In genomic region chr11:78069465-78069864, GRCh38 we compare ENCODE assay signal across 2 cellular contexts.
TF ChIP-seq lines count a peak whose summit lies in the region.

No MANE protein-coding gene starts in this region.

TF ChIP-seq in K562, 482 proteins besides CTCF, POLR2A, EP300 and RAD21:
- TF ChIP-seq ZSCAN32 (CRISPR knock-in tag; IDR thresholded peaks at IDR 0.05): no peak
- TF ChIP-seq SMAD1 (IDR thresholded peaks at IDR 0.05; ENCODE audit: low read depth, low read length, partially characterized antibody): peak; percentile 54
- no peak for TF ChIP-seq FOXM1 (IDR thresholded peaks at IDR 0.05; ENCODE audit: low read depth)
- TF ChIP-seq FOXM1 (CRISPR knock-in tag; IDR thresholded peaks at IDR 0.05; ENCODE audit: low read depth): no peak
- peak; percentile 90 for TF ChIP-seq NFIX (CRISPR knock-in tag; IDR thresholded peaks at IDR 0.05; ENCODE audit: low read depth)
- no peak for TF ChIP-seq PCBP1 (IDR thresholded peaks at IDR 0.05; ENCODE audit: low read depth, low read length, poor library complexity, severe bottlenecking)
- TF ChIP-seq TFAM (CRISPR knock-in tag; conservative IDR thresholded peaks at IDR 0.05): no peak
- no peak for TF ChIP-seq ZNF583 (CRISPR knock-in tag; IDR thresholded peaks at IDR 0.05)
- TF ChIP-seq ZNF174 (CRISPR knock-in tag; IDR thresholded peaks at IDR 0.05): no peak
- TF ChIP-seq FOXJ2 (tag; IDR thresholded peaks at IDR 0.05): peak; percentile 98
- TF ChIP-seq NFIC (IDR thresholded peaks at IDR 0.05): peak; percentile 98
- TF ChIP-seq MLLT1 (IDR thresholded peaks at IDR 0.05): no peak
TF ChIP-seq in K562: peak in this region for 4.

TF ChIP-seq in liver, 16 proteins besides CTCF, POLR2A, EP300 and RAD21:
- TF ChIP-seq FOXA2 (IDR thresholded peaks at IDR 0.05): no peak
- TF ChIP-seq FOXA1 (IDR thresholded peaks at IDR 0.05): no peak
- no peak for TF ChIP-seq TAF1 (conservative IDR thresholded peaks at IDR 0.05)
- no peak for TF ChIP-seq YY1 (IDR thresholded peaks at IDR 0.05)
- TF ChIP-seq HNF4A (conservative IDR thresholded peaks at IDR 0.05): peak in 1 of 2 donors; percentile 10
- no peak for TF ChIP-seq EGR1 (IDR thresholded peaks at IDR 0.05; ENCODE audit: low read depth in 2 of 2)
- TF ChIP-seq ZBTB33 (IDR thresholded peaks at IDR 0.05): no peak
- peak; percentile 29 for TF ChIP-seq SP1 (IDR thresholded peaks at IDR 0.05)
- no peak for TF ChIP-seq ATF3 (IDR thresholded peaks at IDR 0.05)
- no peak for TF ChIP-seq NR2F2 (IDR thresholded peaks at IDR 0.05)
- no peak for TF ChIP-seq HNF4G (IDR thresholded peaks at IDR 0.05)
- no peak for TF ChIP-seq JUND (IDR thresholded peaks at IDR 0.05)
- peak in 1 of 2 donors; percentile 14 for TF ChIP-seq RXRA (IDR thresholded peaks at IDR 0.05)
- TF ChIP-seq REST (IDR thresholded peaks at IDR 0.05): no peak
- TF ChIP-seq MAX (IDR thresholded peaks at IDR 0.05): no peak
- no peak for TF ChIP-seq GABPA (IDR thresholded peaks at IDR 0.05 in 1 of 2, conservative IDR thresholded peaks at IDR 0.05 in 1 of 2)
TF ChIP-seq in liver: peak in this region for 3.
